Comparison of ENCODE assay signal across 26 cellular contexts in the genomic region with DNA sequence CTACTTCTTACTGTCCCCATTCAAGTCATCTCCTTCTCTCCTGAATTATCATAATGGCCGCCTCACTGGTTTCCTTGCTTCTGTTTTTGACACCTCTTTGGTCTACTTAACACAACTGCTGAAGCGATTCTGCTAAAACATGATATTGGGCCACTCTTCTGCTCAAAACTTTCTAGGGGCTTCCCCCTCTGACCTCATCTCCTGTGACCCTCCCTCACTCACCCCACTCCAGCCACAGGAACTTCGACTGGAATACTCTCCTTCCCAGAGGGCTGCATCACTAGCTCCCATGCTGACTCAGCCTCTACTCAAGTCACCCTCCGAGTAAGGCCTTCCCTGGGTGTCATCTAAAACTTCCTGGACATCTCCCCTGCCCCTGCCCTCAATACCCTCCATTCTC. TPM values are rescaled to one million over a fixed set of nuclear protein-coding genes. Genes with fewer than 3 reads are reported as not detected.
A peak's percentile ranks its signal among the peaks of the same experiment; 100 is the strongest.
DNase-seq lines count a peak whose midpoint lies in the region; ATAC-seq, FAIRE-seq and TF ChIP-seq lines count a peak whose summit lies in the region.
"Had no signal": no experiment of that assay in that cellular context is flagged by ENCODE, and none has a peak within 500 bp of the region (broad histone marks: within the 10 kb centered on the region; RNA-seq: fewer than 3 reads in every experiment).

No MANE protein-coding gene starts in this region.

- peak; percentile 24; the same call in 1 of the 3 replicates for ATAC-seq in HepG2
- ATAC-seq in right lobe of liver: no peak
- ATAC-seq in HG03135 (IDR thresholded peaks at IDR 0.05; ENCODE audit: unreplicated experiment): peak; percentile 55
- ATAC-seq in stimulated activated naive B cell treated with anti-CD40 and anti-IgM and Interleukin-4, amounts not matched to agents 10 μg/mL and 1 μg/mL and 100 μg/mL, for 72 hours (replicated peaks): peak; percentile 33 to 46
- ATAC-seq in gastroesophageal sphincter: no peak
- ATAC-seq: heart left ventricle, lower lobe of right lung, PC-3 had no signal

- TF ChIP-seq CTCF in HepG2 (CRISPR knock-in tag; IDR thresholded peaks at IDR 0.05): no peak
- TF ChIP-seq CTCF in right lobe of liver (IDR thresholded peaks at IDR 0.05): no peak
- no peak for TF ChIP-seq CTCF in gastroesophageal sphincter (IDR thresholded peaks at IDR 0.05)

- H4K20me1 ChIP-seq in HepG2 (ENCODE audit: insufficient read depth, low read length): peaks cover 82% of the 10 kb centered on the region

- no peak overlapping the region for H3K4me3 ChIP-seq in HepG2 (replicated peaks in 1 of 3; ENCODE audit: insufficient read depth in 1 of 3, low read depth in 2 of 3, low read length in 3 of 3)
- H3K4me3 ChIP-seq in right lobe of liver: no peak overlapping the region
- H3K4me3 ChIP-seq in gastroesophageal sphincter: no peak overlapping the region
- H3K4me3 ChIP-seq: dorsolateral prefrontal cortex, esophagus squamous epithelium, HAP-1, heart left ventricle, lower lobe of right lung, SJCRH30, tibial artery had no signal

- in situ Hi-C loops in HepG2 (cut with HindIII; ENCODE audit: extremely low pct_ligation_motif_present, low pct_unique_long_range_greater_than_20kb): no loop called here

- POLR2A ChIA-PET in HepG2 (lab: Yijun Ruan, JAX): no interaction called here

- H3K36me3 Mint-ChIP-seq in stimulated activated naive B cell treated with anti-CD40 and anti-IgM and Interleukin-4, amounts not matched to agents 10 μg/mL and 1 μg/mL and 100 μg/mL, for 72 hours: peaks cover 17 to 38% of the 10 kb centered on the region in 2 donors
- H3K36me3 Mint-ChIP-seq: CD4-positive, alpha-beta memory T cell had no signal

- H3K27ac Mint-ChIP-seq in stimulated activated naive B cell treated with anti-CD40 and anti-IgM and Interleukin-4, amounts not matched to agents 10 μg/mL and 1 μg/mL and 100 μg/mL, for 72 hours: no peak overlapping the region

- no peak overlapping the region for H3K4me3 Mint-ChIP-seq in stimulated activated naive B cell treated with anti-CD40 and anti-IgM and Interleukin-4, amounts not matched to agents 10 μg/mL and 1 μg/mL and 100 μg/mL, for 72 hours
- H3K4me3 Mint-ChIP-seq: CD4-positive, alpha-beta memory T cell had no signal

- DNase-seq in HepG2 (ENCODE audit: low spot score) (no peak), right lobe of liver (no peak), glomerular visceral epithelial cell (ENCODE audit: extremely low spot score) (peak; percentile 88), posterior cingulate gyrus (no peak), SKM-1 treated with dmso at 0.1 percent for 144 hours (lab: John Stamatoyannopoulos, UW; ENCODE audit: unreplicated experiment) (no peak)
- DNase-seq in stimulated activated naive B cell treated with anti-CD40 and anti-IgM and Interleukin-4, amounts not matched to agents 10 μg/mL and 1 μg/mL and 100 μg/mL, for 72 hours: no peak
- DNase-seq: activated CD4-positive, CD25-positive, alpha-beta regulatory T cell treated with anti-CD3 and anti-CD28 coated beads, Interleukin-2, amount 50 U/mL, for 72 hours; activated effector memory CD4-positive, alpha-beta T cell treated with anti-CD3 and anti-CD28 coated beads, Interleukin-2, amount 50 U/mL, for 16 hours; amygdala; caudate nucleus; CD4-positive, alpha-beta memory T cell; DMS79 treated with DMSO at 0.1 percent for 48 hours; dorsolateral prefrontal cortex; esophagus squamous epithelium; heart left ventricle; lower lobe of right lung; NCI-H1417; NCI-H2171; PC-3; SJCRH30; stimulated activated CD4-positive, alpha-beta T cell treated with anti-CD3 and anti-CD28 coated beads, Interleukin-12 subunit alpha, Interleukin-12 subunit beta, amount 100 ng/mL, for 4 hours; tibial artery had no signal

- CTCF ChIA-PET in HepG2 (lab: Yijun Ruan, JAX; ENCODE audit: low intra/inter-chr PET ratio, low total read pairs): no interaction called here

- H3K4me1 ChIP-seq in HepG2 (ENCODE audit: insufficient read depth, low read length): peaks cover 19% of the 10 kb centered on the region
- H3K4me1 ChIP-seq in right lobe of liver: peaks cover 0 to 35% (median 14%) of the 10 kb centered on the region in 4 donors
- H3K4me1 ChIP-seq in gastroesophageal sphincter: peaks cover 0 to 15% (median 0%) of the 10 kb centered on the region in 3 donors
- H3K4me1 ChIP-seq: HAP-1 had no signal

- FAIRE-seq in HepG2 (lab: Jason Lieb, UNC): no peak
- FAIRE-seq: HTR-8/SVneo had no signal

- no TSS peak for BruUV-seq in HepG2 (replicated peaks; lab: Mats Ljungman, UMichigan)

- TF ChIP-seq RAD21 in HepG2 (CRISPR knock-in tag; IDR thresholded peaks at IDR 0.05): no peak

- H3K4me1 Mint-ChIP-seq in stimulated activated naive B cell treated with anti-CD40 and anti-IgM and Interleukin-4, amounts not matched to agents 10 μg/mL and 1 μg/mL and 100 μg/mL, for 72 hours: peaks cover 28 to 47% of the 10 kb centered on the region in 2 donors

- WGBS in HepG2 (ENCODE audit: low lambda C conversion rate): 97% methylated on average over 4 of the region's 4 CpGs
- 80% methylated on average over 4 of the region's 4 CpGs for WGBS in right lobe of liver (ENCODE audit: insufficient coverage, low coverage, low lambda C conversion rate, missing lambda C conversion rate)
- WGBS in gastroesophageal sphincter (ENCODE audit: low coverage in 1 of 2), 2 donors: 83 to 89% methylated on average over 3 to 4 of the region's 4 CpGs

- H3K4me2 ChIP-seq in HepG2 (ENCODE audit: low read depth, low read length): no peak overlapping the region

- no peak overlapping the region for H2AFZ ChIP-seq in HepG2 (ENCODE audit: low read length)

- intact Hi-C loops in HepG2 (cut with micrococcal nuclease; ENCODE audit: unreplicated experiment): no loop called here
- intact Hi-C loops in right lobe of liver (cut with DNase I): no loop called here
- intact Hi-C loops in posterior cingulate gyrus (cut with DNase I): no loop called here

- no peaks in the 10 kb centered on the region for H3K27me3 Mint-ChIP-seq in stimulated activated naive B cell treated with anti-CD40 and anti-IgM and Interleukin-4, amounts not matched to agents 10 μg/mL and 1 μg/mL and 100 μg/mL, for 72 hours
- H3K27me3 Mint-ChIP-seq: CD4-positive, alpha-beta memory T cell had no signal

- TF ChIP-seq POLR2A in HepG2 (IDR thresholded peaks at IDR 0.05; ENCODE audit: insufficient read depth in 1 of 2, low read depth in 2 of 2, low read length in 2 of 2) (no peak), right lobe of liver (IDR thresholded peaks at IDR 0.05) (no peak), gastroesophageal sphincter (IDR thresholded peaks at IDR 0.05) (no peak)

- H3K27me3 ChIP-seq in HepG2 (ENCODE audit: control insufficient read depth in 1 of 2, insufficient read depth in 2 of 2, low read length in 2 of 2) (no peaks in the 10 kb centered on the region), right lobe of liver (no peaks in the 10 kb centered on the region), gastroesophageal sphincter (no peaks in the 10 kb centered on the region)
- H3K27me3 ChIP-seq: dorsolateral prefrontal cortex, esophagus squamous epithelium, heart left ventricle, SJCRH30, tibial artery had no signal

- H3K36me3 ChIP-seq in HepG2 (replicated peaks in 1 of 2; ENCODE audit: control insufficient read depth in 1 of 2, insufficient read depth in 2 of 2, low read length in 2 of 2) (peaks cover 6 to 35% of the 10 kb centered on the region in 2 experiments; a peak in 3 of 5 replicates), right lobe of liver (no peaks in the 10 kb centered on the region), gastroesophageal sphincter (no peaks in the 10 kb centered on the region)
- H3K36me3 ChIP-seq: esophagus squamous epithelium, HAP-1, heart left ventricle, lower lobe of right lung, tibial artery had no signal

- H3K9me3 Mint-ChIP-seq in stimulated activated naive B cell treated with anti-CD40 and anti-IgM and Interleukin-4, amounts not matched to agents 10 μg/mL and 1 μg/mL and 100 μg/mL, for 72 hours: peaks cover 7 to 8% of the 10 kb centered on the region in 2 donors
- H3K9me3 Mint-ChIP-seq: CD4-positive, alpha-beta memory T cell had no signal

- no peak overlapping the region for H3K9ac ChIP-seq in HepG2 (ENCODE audit: insufficient read depth, low read depth, low read length)

- H3K9me3 ChIP-seq in HepG2 (ENCODE audit: low read length) (no peaks in the 10 kb centered on the region), right lobe of liver (no peaks in the 10 kb centered on the region), gastroesophageal sphincter (no peaks in the 10 kb centered on the region)
- H3K9me3 ChIP-seq: esophagus squamous epithelium, HAP-1, heart left ventricle, lower lobe of right lung, tibial artery had no signal

- no peak for TF ChIP-seq EP300 in HepG2 (IDR thresholded peaks at IDR 0.05; ENCODE audit: low read depth in 2 of 2, low read length in 2 of 2)
- no peak for TF ChIP-seq EP300 in HepG2 (CRISPR knock-in tag; IDR thresholded peaks at IDR 0.05; ENCODE audit: borderline replicate concordance)
- TF ChIP-seq EP300 in gastroesophageal sphincter (IDR thresholded peaks at IDR 0.05): no peak

- H3K79me2 ChIP-seq in HepG2 (ENCODE audit: insufficient read depth, low read length): peaks cover 97% of the 10 kb centered on the region

- H3K27ac ChIP-seq in HepG2 (ENCODE audit: extremely low read length, insufficient read depth, low read length) (no peak overlapping the region), right lobe of liver (no peak overlapping the region), gastroesophageal sphincter (no peak overlapping the region)
- H3K27ac ChIP-seq: dorsolateral prefrontal cortex, esophagus squamous epithelium, heart left ventricle, lower lobe of right lung, SJCRH30, tibial artery had no signal

RNA-seq across cellular contexts. Expression of a gene that starts 35.7 kb away (rescaled TPM):
- 69.0 and 99.0 TPM in 2 replicates for total RNA-seq in HepG2 (2016; rRNA removed; fragmentation: Illumina TruSeq; extraction: Trizol)
- total RNA-seq in HepG2 (2016; cell fraction: cytosol; rRNA removed; fragmentation: Illumina TruSeq; extraction: Trizol; ENCODE audit: low read depth): 27.6 and 36.4 TPM in 2 replicates
- total RNA-seq in HepG2 (2016; cell fraction: insoluble cytoplasmic fraction; rRNA removed; fragmentation: Illumina TruSeq; extraction: Trizol): 66.8 and 94.5 TPM in 2 replicates
- 25.1 and 28.0 TPM in 2 replicates for total RNA-seq in HepG2 (2016; cell fraction: membrane; rRNA removed; fragmentation: Illumina TruSeq; extraction: Trizol)
- total RNA-seq in HepG2 (2016; cell fraction: nucleus; rRNA removed; fragmentation: Illumina TruSeq; extraction: Trizol): 94.9 and 106 TPM in 2 replicates
- 18.1 and 21.0 TPM in 2 replicates for polyA plus RNA-seq in HepG2 (2011; rRNA removed)
- 7.6 and 13.3 TPM in 2 replicates for polyA plus RNA-seq in HepG2 (2011; cell fraction: cytosol; rRNA removed)
- polyA plus RNA-seq in HepG2 (2011; cell fraction: nucleus; rRNA removed): 13.9 and 17.0 TPM in 2 replicates
- polyA plus RNA-seq in HepG2 (2012): 28.1 and 32.1 TPM in 2 replicates
- polyA plus RNA-seq in HepG2 (2016; cell fraction: cytosol; fragmentation: Illumina TruSeq; extraction: Trizol; ENCODE audit: low read depth): 1.1 and 1.3 TPM in 2 replicates
- 40.5 and 44.9 TPM in 2 replicates for polyA plus RNA-seq in HepG2 (2016; cell fraction: insoluble cytoplasmic fraction; fragmentation: Illumina TruSeq; extraction: Trizol; ENCODE audit: low read depth)
- polyA plus RNA-seq in HepG2 (2016; cell fraction: membrane; fragmentation: Illumina TruSeq; extraction: Trizol; ENCODE audit: low read depth): 4.3 and 4.9 TPM in 2 replicates
- 46.0 and 49.0 TPM in 2 replicates for polyA plus RNA-seq in HepG2 (2016; cell fraction: nucleus; fragmentation: Illumina TruSeq; extraction: Trizol; ENCODE audit: insufficient read depth, low read depth)
- 5.6 and 32.4 TPM in 2 replicates for polyA minus RNA-seq in HepG2 (2011; rRNA and poly(A)+ RNA removed; ENCODE audit: low replicate concordance)
- polyA minus RNA-seq in HepG2 (2011; cell fraction: cytosol; rRNA and poly(A)+ RNA removed): 42.3 and 56.3 TPM in 2 replicates
- polyA minus RNA-seq in HepG2 (2011; cell fraction: nucleus; rRNA and poly(A)+ RNA removed): 188 and 226 TPM in 2 replicates
- 10 to 100 TPM; 15.4 to 34.0 (median 21.5) TPM for total RNA-seq in right lobe of liver
- 10 to 100 TPM; 21.5 to 30.7 (median 28.2) TPM for total RNA-seq in gastroesophageal sphincter

Comparison
In these comparisons a context has a peak if more than half of its experiments do, and no peak if none do; other contexts are left out.
1. ATAC-seq: peak in HepG2 (single experiment), HG03135 (single experiment) and stimulated activated naive B cell treated with anti-CD40 and anti-IgM and Interleukin-4, amounts not matched to agents 10 μg/mL and 1 μg/mL and 100 μg/mL, for 72 hours (2 of 2); none in right lobe of liver (0 of 4) and gastroesophageal sphincter (single experiment).